ENCODE assay signal across 1 cellular context in genomic region chr10:5243521-5243987, GRCh38.
A peak's percentile ranks its signal among the peaks of the same experiment; 100 is the strongest.
TF ChIP-seq lines count a peak whose summit lies in the region.

No MANE protein-coding gene starts in this region.

TF ChIP-seq in HepG2, 621 proteins besides CTCF, POLR2A, EP300 and RAD21 (continued from another document and continues in another):
- no peak for TF ChIP-seq ZFP37 (CRISPR knock-in tag; IDR thresholded peaks at IDR 0.05; ENCODE audit: borderline replicate concordance)
- no peak for TF ChIP-seq CENPX (CRISPR knock-in tag; IDR thresholded peaks at IDR 0.05)
- no peak for TF ChIP-seq REPIN1 (CRISPR knock-in tag; IDR thresholded peaks at IDR 0.05; ENCODE audit: borderline replicate concordance, low read depth)
- TF ChIP-seq NFE2L2 (IDR thresholded peaks at IDR 0.05; ENCODE audit: low read length), result no peak
- no peak for TF ChIP-seq CHCHD3 (CRISPR knock-in tag; IDR thresholded peaks at IDR 0.05)
- TF ChIP-seq ZMYM4 (CRISPR knock-in tag; IDR thresholded peaks at IDR 0.05), result peak; percentile 97
- TF ChIP-seq MYPOP (CRISPR knock-in tag; IDR thresholded peaks at IDR 0.05), result peak; percentile 47; the same call in 1 of the 2 replicates
- TF ChIP-seq HES4 (CRISPR knock-in tag; IDR thresholded peaks at IDR 0.05; ENCODE audit: borderline replicate concordance), result no peak
- peak; percentile 81 for TF ChIP-seq ARID3A (IDR thresholded peaks at IDR 0.05; ENCODE audit: low read depth, low read length)
- TF ChIP-seq ZNF296 (CRISPR knock-in tag; conservative IDR thresholded peaks at IDR 0.05), result no peak
- TF ChIP-seq SNAPC5 (CRISPR knock-in tag; IDR thresholded peaks at IDR 0.05; ENCODE audit: borderline replicate concordance), result no peak
- TF ChIP-seq ZNF674 (CRISPR knock-in tag; IDR thresholded peaks at IDR 0.05; ENCODE audit: low read depth), result no peak
- TF ChIP-seq GZF1 (CRISPR knock-in tag; IDR thresholded peaks at IDR 0.05), result no peak; the same call in 1 of the 2 replicates
- TF ChIP-seq ZNF558 (CRISPR knock-in tag; IDR thresholded peaks at IDR 0.05; ENCODE audit: borderline replicate concordance), result no peak
- TF ChIP-seq REXO4 (CRISPR knock-in tag; IDR thresholded peaks at IDR 0.05; ENCODE audit: borderline replicate concordance), result no peak
- no peak for TF ChIP-seq MNT (IDR thresholded peaks at IDR 0.05)
- TF ChIP-seq ARNT2 (CRISPR knock-in tag; IDR thresholded peaks at IDR 0.05; ENCODE audit: low read depth), result no peak
- no peak for TF ChIP-seq ZFP36L1 (CRISPR knock-in tag; IDR thresholded peaks at IDR 0.05)
- no peak for TF ChIP-seq ZNF788 (CRISPR knock-in tag; IDR thresholded peaks at IDR 0.05; ENCODE audit: borderline replicate concordance)
- TF ChIP-seq DPF2 (CRISPR knock-in tag; IDR thresholded peaks at IDR 0.05; ENCODE audit: borderline replicate concordance, low read depth), result peak; percentile 78; the same call in 1 of the 2 replicates
- TF ChIP-seq ZNF326 (CRISPR knock-in tag; IDR thresholded peaks at IDR 0.05; ENCODE audit: borderline replicate concordance), result no peak
- TF ChIP-seq ZNF333 (CRISPR knock-in tag; IDR thresholded peaks at IDR 0.05; ENCODE audit: borderline replicate concordance), result no peak
- no peak for TF ChIP-seq ZNF512 (CRISPR knock-in tag; IDR thresholded peaks at IDR 0.05)
- peak; percentile 89; the same call in 1 of the 2 replicates for TF ChIP-seq ETV5 (CRISPR knock-in tag; IDR thresholded peaks at IDR 0.05; ENCODE audit: borderline replicate concordance)
- 0 out of 2 replicates have a peak, but pooled peaks have one; percentile 16 for TF ChIP-seq SMC3 (IDR thresholded peaks at IDR 0.05; ENCODE audit: low read length)
- peak; percentile 82 for TF ChIP-seq PHF5A (CRISPR knock-in tag; IDR thresholded peaks at IDR 0.05; ENCODE audit: low read depth, unreplicated experiment)
- TF ChIP-seq RELA (CRISPR knock-in tag; IDR thresholded peaks at IDR 0.05), result no peak
- TF ChIP-seq SMAD9 (CRISPR knock-in tag; IDR thresholded peaks at IDR 0.05), result no peak
- TF ChIP-seq ZNF687 (CRISPR knock-in tag; IDR thresholded peaks at IDR 0.05), result no peak
- no peak for TF ChIP-seq ZBTB7A (CRISPR knock-in tag; IDR thresholded peaks at IDR 0.05)
- TF ChIP-seq EZH2 (conservative IDR thresholded peaks at IDR 0.05; ENCODE audit: low read depth, low read length), result no peak
- TF ChIP-seq ZNF143 (CRISPR knock-in tag; IDR thresholded peaks at IDR 0.05), result no peak
- TF ChIP-seq ZSCAN12 (CRISPR knock-in tag; IDR thresholded peaks at IDR 0.05), result no peak
- TF ChIP-seq ZNF644 (CRISPR knock-in tag; IDR thresholded peaks at IDR 0.05; ENCODE audit: low read depth), result peak; percentile 73
- no peak for TF ChIP-seq MXD1 (CRISPR knock-in tag; IDR thresholded peaks at IDR 0.05)
- TF ChIP-seq ZNF773 (CRISPR knock-in tag; IDR thresholded peaks at IDR 0.05; ENCODE audit: borderline replicate concordance), result no peak
- no peak for TF ChIP-seq GMEB2 (CRISPR knock-in tag; IDR thresholded peaks at IDR 0.05; ENCODE audit: low read depth)
- TF ChIP-seq UBTF (CRISPR knock-in tag; IDR thresholded peaks at IDR 0.05), result no peak
- TF ChIP-seq ZNF766 (CRISPR knock-in tag; IDR thresholded peaks at IDR 0.05; ENCODE audit: borderline replicate concordance), result no peak
- no peak for TF ChIP-seq ZBTB14 (CRISPR knock-in tag; IDR thresholded peaks at IDR 0.05)
- peak; percentile 34; the same call in 1 of the 2 replicates for TF ChIP-seq NFKBIZ (CRISPR knock-in tag; IDR thresholded peaks at IDR 0.05)
- TF ChIP-seq ZNF460 (CRISPR knock-in tag; IDR thresholded peaks at IDR 0.05; ENCODE audit: borderline replicate concordance), result no peak
- TF ChIP-seq ZNF563 (CRISPR knock-in tag; IDR thresholded peaks at IDR 0.05), result no peak
- no peak for TF ChIP-seq ZSCAN21 (CRISPR knock-in tag; IDR thresholded peaks at IDR 0.05; ENCODE audit: borderline replicate concordance)
- no peak for TF ChIP-seq ZNF660 (CRISPR knock-in tag; IDR thresholded peaks at IDR 0.05; ENCODE audit: borderline replicate concordance, low read depth)
